ENCODE assay signal across 8 cellular contexts in genomic region chr7:98869374-98870070, GRCh38. TPM values are rescaled to one million over a fixed set of nuclear protein-coding genes. Genes with fewer than 3 reads are reported as not detected.
A peak's percentile ranks its signal among the peaks of the same experiment; 100 is the strongest.
DNase-seq lines count a peak whose midpoint lies in the region; ATAC-seq and TF ChIP-seq lines count a peak whose summit lies in the region.

A gene with protein sequence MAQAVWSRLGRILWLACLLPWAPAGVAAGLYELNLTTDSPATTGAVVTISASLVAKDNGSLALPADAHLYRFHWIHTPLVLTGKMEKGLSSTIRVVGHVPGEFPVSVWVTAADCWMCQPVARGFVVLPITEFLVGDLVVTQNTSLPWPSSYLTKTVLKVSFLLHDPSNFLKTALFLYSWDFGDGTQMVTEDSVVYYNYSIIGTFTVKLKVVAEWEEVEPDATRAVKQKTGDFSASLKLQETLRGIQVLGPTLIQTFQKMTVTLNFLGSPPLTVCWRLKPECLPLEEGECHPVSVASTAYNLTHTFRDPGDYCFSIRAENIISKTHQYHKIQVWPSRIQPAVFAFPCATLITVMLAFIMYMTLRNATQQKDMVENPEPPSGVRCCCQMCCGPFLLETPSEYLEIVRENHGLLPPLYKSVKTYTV (minus strand): TSS chr7:98870014. CDS start chr7:98869861, 153 bp downstream.

- peak within 1 kb of the TSS; percentile 79 for H3K4me3 ChIP-seq in thoracic aorta

- DNase-seq in activated effector memory CD4-positive, alpha-beta T cell treated with anti-CD3 and anti-CD28 coated beads, Interleukin-2, amount 50 U/mL, for 16 hours, result peak; percentile 61
- DNase-seq in activated effector memory CD4-positive, alpha-beta T cell treated with Interleukin-2 at 50 U/mL for 16 hours, result no peak
- DNase-seq in activated naive CD4-positive, alpha-beta T cell treated with anti-CD3 and anti-CD28 coated beads, Interleukin-2, amount 50 U/mL, for 16 hours, result peak; percentile 17
- DNase-seq in iPS-NIHi11 (ENCODE audit: low spot score) (peak; percentile 57), thoracic aorta (ENCODE audit: low spot score) (no peak), HuH-7 (ENCODE audit: low spot score) (no peak)

- H3K9me3 ChIP-seq in thoracic aorta, result no peaks in the 10 kb centered on the region

- no peak for TF ChIP-seq CTCF in thoracic aorta (IDR thresholded peaks at IDR 0.05)

- ATAC-seq in thoracic aorta (ENCODE audit: insufficient number of reproducible peaks, low FRiP score, low read depth) (no peak), HG03280 (IDR thresholded peaks at IDR 0.05; ENCODE audit: unreplicated experiment) (no peak), GM19463 (IDR thresholded peaks at IDR 0.05; ENCODE audit: unreplicated experiment) (no peak)

- no peaks in the 10 kb centered on the region for H3K36me3 ChIP-seq in thoracic aorta

- H3K27ac ChIP-seq in thoracic aorta, result peak within 1 kb of the TSS in 1 of 2 donors; percentile 63

- no peaks in the 10 kb centered on the region for H3K27me3 ChIP-seq in thoracic aorta (replicated peaks; ENCODE audit: insufficient read depth)

- H3K4me1 ChIP-seq in thoracic aorta (ENCODE audit: control insufficient read depth in 1 of 2, low read depth in 2 of 2), result peaks cover 23 to 54% of the 10 kb centered on the region in 2 donors

RNA-seq across cellular contexts. Expression of the gene that starts here (rescaled TPM):
- total RNA-seq in thoracic aorta, result 10 to 100 TPM; 26.2 to 57.0 TPM

Comparison
In these comparisons a context has a peak if more than half of its experiments do, and no peak if none do; other contexts are left out.
1. DNase-seq: peak in activated effector memory CD4-positive, alpha-beta T cell treated with anti-CD3 and anti-CD28 coated beads, Interleukin-2, amount 50 U/mL, for 16 hours (single experiment), activated naive CD4-positive, alpha-beta T cell treated with anti-CD3 and anti-CD28 coated beads, Interleukin-2, amount 50 U/mL, for 16 hours (single experiment) and iPS-NIHi11 (single experiment); none in activated effector memory CD4-positive, alpha-beta T cell treated with Interleukin-2 at 50 U/mL for 16 hours (single experiment), thoracic aorta (single experiment) and HuH-7 (single experiment).